ENCODE assay signal across 24 cellular contexts in genomic region chr7:79272938-79273337, GRCh38.
"Had no signal": no experiment of that assay in that cellular context is flagged by ENCODE, and none has a peak within 500 bp of the region (broad histone marks: within the 10 kb centered on the region; RNA-seq: fewer than 3 reads in every experiment).

No MANE protein-coding gene starts in this region.

- H3K4me2 ChIP-seq: neural progenitor cell had no signal

- H3K27ac ChIP-seq: breast epithelium, neural progenitor cell, right lobe of liver, skin epidermis, tibial artery had no signal

- DNase-seq: activated B cell treated with CpG ODN at 0.5 μM for 24 hours; activated CD4-positive, alpha-beta T cell treated with anti-CD3 and anti-CD28 coated beads for 36 hours; activated CD4-positive, alpha-beta T cell treated with anti-CD3 and anti-CD28 coated beads, Interleukin-2, amount 50 U/mL, for 4 hours; activated CD8-positive, alpha-beta memory T cell treated with anti-CD3 and anti-CD28 coated beads, Interleukin-2, amount 50 U/mL, for 48 hours; activated naive CD4-positive, alpha-beta T cell treated with Interleukin-2 at 50 U/mL for 16 hours; activated naive CD8-positive, alpha-beta T cell treated with anti-CD3 and anti-CD28 coated beads for 36 hours; activated T-cell treated with anti-CD3 and anti-CD28 coated beads, Interleukin-2, amount 50 U/mL, for 48 hours; cerebellar nuclear complex; hippocampal formation; left ventricle myocardium superior; mammary epithelial cell; naive thymus-derived CD8-positive, alpha-beta T cell; posterior cingulate gyrus; right lobe of liver; stimulated activated CD4-positive, alpha-beta T cell treated with anti-CD3 and anti-CD28 coated beads, Interleukin-1b, Interleukin-23, amount 100 ng/mL, for 48 hours; stimulated activated naive CD8-positive, alpha-beta T cell treated with anti-CD3 and anti-CD28 coated beads, Interleukin-15, amount 100 ng/mL, for 72 hours; T-helper 17 cell; tibial artery had no signal

- H3K4me3 Mint-ChIP-seq: activated B cell treated with CpG ODN at 0.5 μM for 24 hours; activated CD4-positive, alpha-beta T cell treated with anti-CD3 and anti-CD28 coated beads for 36 hours; activated naive CD8-positive, alpha-beta T cell treated with anti-CD3 and anti-CD28 coated beads for 36 hours; mesothelial cell of epicardium; naive thymus-derived CD8-positive, alpha-beta T cell; neural progenitor cell; stimulated activated effector memory CD8-positive, alpha-beta T cell treated with anti-CD3 and anti-CD28 coated beads, Interleukin-12 subunit alpha, Interleukin-12 subunit beta, amount 100 ng/mL, for 72 hours; stimulated activated naive CD8-positive, alpha-beta T cell treated with anti-CD3 and anti-CD28 coated beads, Interleukin-15, amount 100 ng/mL, for 72 hours; T-helper 17 cell had no signal

- H3K9me3 Mint-ChIP-seq: activated B cell treated with CpG ODN at 0.5 μM for 24 hours; activated naive CD8-positive, alpha-beta T cell treated with anti-CD3 and anti-CD28 coated beads for 36 hours; naive thymus-derived CD8-positive, alpha-beta T cell; stimulated activated naive CD8-positive, alpha-beta T cell treated with anti-CD3 and anti-CD28 coated beads, Interleukin-15, amount 100 ng/mL, for 72 hours had no signal

- ATAC-seq: activated CD4-positive, alpha-beta T cell treated with anti-CD3 and anti-CD28 coated beads for 36 hours; left ventricle myocardium superior; naive thymus-derived CD8-positive, alpha-beta T cell; right lobe of liver; stimulated activated effector memory CD8-positive, alpha-beta T cell treated with anti-CD3 and anti-CD28 coated beads, Interleukin-12 subunit alpha, Interleukin-12 subunit beta, amount 100 ng/mL, for 72 hours; stimulated activated naive CD8-positive, alpha-beta T cell treated with anti-CD3 and anti-CD28 coated beads, Interleukin-15, amount 100 ng/mL, for 72 hours; T-helper 17 cell had no signal

- H3K27me3 ChIP-seq: breast epithelium, neural progenitor cell, right lobe of liver, tibial artery had no signal

- H3K4me1 ChIP-seq: breast epithelium, right lobe of liver, tibial artery had no signal

- H3K27me3 Mint-ChIP-seq: activated B cell treated with CpG ODN at 0.5 μM for 24 hours, T-helper 17 cell had no signal

- H3K36me3 ChIP-seq: breast epithelium, neural progenitor cell, right lobe of liver, tibial artery had no signal

- H3K36me3 Mint-ChIP-seq: activated naive CD8-positive, alpha-beta T cell treated with anti-CD3 and anti-CD28 coated beads for 36 hours; naive thymus-derived CD8-positive, alpha-beta T cell; stimulated activated effector memory CD8-positive, alpha-beta T cell treated with anti-CD3 and anti-CD28 coated beads, Interleukin-12 subunit alpha, Interleukin-12 subunit beta, amount 100 ng/mL, for 72 hours had no signal

- H3K9me3 ChIP-seq: breast epithelium, right lobe of liver, tibial artery had no signal

- H3K4me1 Mint-ChIP-seq: activated B cell treated with CpG ODN at 0.5 μM for 24 hours; activated CD4-positive, alpha-beta T cell treated with anti-CD3 and anti-CD28 coated beads for 36 hours; activated naive CD8-positive, alpha-beta T cell treated with anti-CD3 and anti-CD28 coated beads for 36 hours; naive thymus-derived CD8-positive, alpha-beta T cell; stimulated activated effector memory CD8-positive, alpha-beta T cell treated with anti-CD3 and anti-CD28 coated beads, Interleukin-12 subunit alpha, Interleukin-12 subunit beta, amount 100 ng/mL, for 72 hours; stimulated activated naive CD8-positive, alpha-beta T cell treated with anti-CD3 and anti-CD28 coated beads, Interleukin-15, amount 100 ng/mL, for 72 hours; T-helper 17 cell had no signal

- H3K4me3 ChIP-seq: breast epithelium, neural progenitor cell, right lobe of liver, skin epidermis, tibial artery had no signal

- H3K27ac Mint-ChIP-seq: activated B cell treated with CpG ODN at 0.5 μM for 24 hours; activated CD4-positive, alpha-beta T cell treated with anti-CD3 and anti-CD28 coated beads for 36 hours; activated naive CD8-positive, alpha-beta T cell treated with anti-CD3 and anti-CD28 coated beads for 36 hours; mesothelial cell of epicardium; naive thymus-derived CD8-positive, alpha-beta T cell; neural progenitor cell; stimulated activated effector memory CD8-positive, alpha-beta T cell treated with anti-CD3 and anti-CD28 coated beads, Interleukin-12 subunit alpha, Interleukin-12 subunit beta, amount 100 ng/mL, for 72 hours; stimulated activated naive CD8-positive, alpha-beta T cell treated with anti-CD3 and anti-CD28 coated beads, Interleukin-15, amount 100 ng/mL, for 72 hours; T-helper 17 cell had no signal

- FAIRE-seq: frontal cortex had no signal

- H3K9ac ChIP-seq: neural progenitor cell had no signal

- H2AFZ ChIP-seq: neural progenitor cell had no signal
